19 cellular contexts compared by ENCODE assay signal in the genomic region with DNA sequence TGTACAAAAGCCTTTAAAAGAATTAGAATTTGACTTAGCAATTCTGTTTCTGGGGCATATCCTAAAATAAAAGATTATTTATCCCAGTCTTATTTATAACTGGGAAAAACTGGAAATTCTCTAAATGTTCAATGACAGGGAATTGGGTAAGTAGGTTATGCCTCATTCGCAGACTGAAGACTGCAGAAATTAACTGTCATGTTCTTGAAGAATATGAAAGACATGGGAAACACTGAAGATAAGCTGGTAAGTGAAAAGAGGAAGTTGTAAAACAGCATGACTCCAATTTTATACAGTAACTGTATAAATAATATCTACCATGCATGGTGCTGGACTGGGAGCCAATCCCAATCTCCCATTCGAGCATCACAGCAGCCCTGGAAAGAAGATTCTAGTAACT. TPM values are rescaled to one million over a fixed set of nuclear protein-coding genes. Genes with fewer than 3 reads are reported as not detected.
DNase-seq lines count a peak whose midpoint lies in the region; ATAC-seq, FAIRE-seq and TF ChIP-seq lines count a peak whose summit lies in the region.
"Had no signal": no experiment of that assay in that cellular context is flagged by ENCODE, and none has a peak within 500 bp of the region (broad histone marks: within the 10 kb centered on the region; RNA-seq: fewer than 3 reads in every experiment).

No MANE protein-coding gene starts in this region.

- TF ChIP-seq POLR2A in HepG2 (IDR thresholded peaks at IDR 0.05; ENCODE audit: insufficient read depth in 1 of 2, low read depth in 2 of 2, low read length in 2 of 2) (no peak), right lobe of liver (IDR thresholded peaks at IDR 0.05) (no peak), esophagus squamous epithelium (IDR thresholded peaks at IDR 0.05) (no peak)

- no TSS peak for BruUV-seq in HepG2 (replicated peaks; lab: Mats Ljungman, UMichigan)
- no TSS peak for BruUV-seq in OCI-LY7 (replicated peaks; lab: Mats Ljungman, UMichigan)

- no peak for TF ChIP-seq CTCF in HepG2 (CRISPR knock-in tag; IDR thresholded peaks at IDR 0.05)
- TF ChIP-seq CTCF in right lobe of liver (IDR thresholded peaks at IDR 0.05), result no peak
- no peak for TF ChIP-seq CTCF in OCI-LY7 (conservative IDR thresholded peaks at IDR 0.05; ENCODE audit: low read length)
- TF ChIP-seq CTCF in endothelial cell (IDR thresholded peaks at IDR 0.05; ENCODE audit: unreplicated experiment), result no peak
- TF ChIP-seq CTCF in esophagus squamous epithelium (IDR thresholded peaks at IDR 0.05), result no peak
- no peak for TF ChIP-seq CTCF in BE2C (IDR thresholded peaks at IDR 0.05; ENCODE audit: low read depth, low read length)

- 91% methylated on average over 2 of the region's 2 CpGs for WGBS in HepG2 (ENCODE audit: low lambda C conversion rate)
- whole genome bisulfite sequencing in right lobe of liver (ENCODE audit: insufficient coverage, low coverage, low lambda C conversion rate, missing lambda C conversion rate), result 24% methylated on average over 2 of the region's 2 CpGs
- WGBS in esophagus squamous epithelium, 2 donors, result 58 to 65% methylated on average over 2 of the region's 2 CpGs

- H4K20me1 ChIP-seq in HepG2 (ENCODE audit: insufficient read depth, low read length) (no peaks in the 10 kb centered on the region), OCI-LY7 (ENCODE audit: insufficient read depth, low read length) (no peaks in the 10 kb centered on the region)

- intact Hi-C loops in HepG2 (cut with micrococcal nuclease; ENCODE audit: unreplicated experiment) (loop anchor here (5.0 to 10.0 kb wide), 2 partner anchors 33 to 54 kb away; a partner anchor contains a TSS), right lobe of liver (cut with DNase I) (no loop called here), OCI-LY7 (cut with micrococcal nuclease; ENCODE audit: unreplicated experiment) (no loop called here), esophagus squamous epithelium (cut with DNase I) (no loop called here)

- H3K27ac ChIP-seq in HepG2 (ENCODE audit: extremely low read length, insufficient read depth, low read length) (peak overlapping the region; percentile 55), right lobe of liver (no peak overlapping the region), OCI-LY7 (ENCODE audit: low read depth, low read length, poor library complexity, severe bottlenecking) (no peak overlapping the region), esophagus squamous epithelium (peak overlapping the region in 2 of 4 donors; percentile 81 to 83)

- ATAC-seq in HepG2 (no peak), right lobe of liver (no peak), GM21515 (IDR thresholded peaks at IDR 0.05; ENCODE audit: unreplicated experiment) (no peak)
- ATAC-seq: activated CD8-positive, alpha-beta T cell treated with anti-CD3 and anti-CD28 coated beads for 36 hours; activated T-helper 17 cell treated with anti-CD3 and anti-CD28 coated beads, Interleukin-2, amount 50 U/mL, for 72 hours had no signal

- in situ Hi-C loops in HepG2 (cut with HindIII; ENCODE audit: extremely low pct_ligation_motif_present, low pct_unique_long_range_greater_than_20kb), result no loop called here

- no peak overlapping the region for H3K4me3 Mint-ChIP-seq in endothelial cell (ENCODE audit: unreplicated experiment)
- H3K4me3 Mint-ChIP-seq: activated CD8-positive, alpha-beta T cell treated with anti-CD3 and anti-CD28 coated beads for 36 hours; activated T-helper 17 cell treated with anti-CD3 and anti-CD28 coated beads, Interleukin-2, amount 50 U/mL, for 72 hours; IgD-negative memory B cell; nephron progenitor cell had no signal

- peak overlapping the region; percentile 50; the same call in 1 of the 2 replicates for H3K9ac ChIP-seq in HepG2 (ENCODE audit: insufficient read depth, low read depth, low read length)

- H3K4me1 ChIP-seq in HepG2 (ENCODE audit: insufficient read depth, low read length) (peaks cover 59% of the 10 kb centered on the region), right lobe of liver (no peaks in the 10 kb centered on the region), OCI-LY7 (ENCODE audit: insufficient read depth, low read length, poor library complexity, severe bottlenecking) (peaks cover 3% of the 10 kb centered on the region), esophagus squamous epithelium (peaks cover 19 to 60% (median 21%) of the 10 kb centered on the region in 3 donors), BE2C (peaks cover 20% of the 10 kb centered on the region)

- POLR2A ChIA-PET in HepG2 (lab: Yijun Ruan, JAX), result interaction anchor here (0.7 to 2.6 kb wide), 8 partner anchors 12 to 110 kb away, joined by 3 to 23 read pairs (median 4); no protein-coding TSS in a partner anchor
- POLR2A ChIA-PET in OCI-LY7 (lab: Charles Lee), result no interaction called here

- H3K9me3 ChIP-seq in HepG2 (ENCODE audit: low read length) (no peaks in the 10 kb centered on the region), right lobe of liver (no peaks in the 10 kb centered on the region), OCI-LY7 (ENCODE audit: low read length) (no peaks in the 10 kb centered on the region), esophagus squamous epithelium (no peaks in the 10 kb centered on the region), BE2C (no peaks in the 10 kb centered on the region)

- FAIRE-seq in HepG2 (lab: Jason Lieb, UNC), result no peak
- FAIRE-seq: frontal cortex had no signal

- H3K27ac Mint-ChIP-seq in endothelial cell (ENCODE audit: unreplicated experiment), result peak overlapping the region; percentile 97
- H3K27ac Mint-ChIP-seq: activated CD8-positive, alpha-beta T cell treated with anti-CD3 and anti-CD28 coated beads for 36 hours; activated T-helper 17 cell treated with anti-CD3 and anti-CD28 coated beads, Interleukin-2, amount 50 U/mL, for 72 hours; IgD-negative memory B cell had no signal

- CTCF ChIA-PET in HepG2 (lab: Yijun Ruan, JAX; ENCODE audit: low intra/inter-chr PET ratio, low total read pairs) (no interaction called here), OCI-LY7 (lab: Charles Lee; ENCODE audit: unreplicated experiment) (no interaction called here)

- no peak for TF ChIP-seq RAD21 in HepG2 (CRISPR knock-in tag; IDR thresholded peaks at IDR 0.05)

- peaks cover 3% of the 10 kb centered on the region for H3K36me3 Mint-ChIP-seq in endothelial cell (ENCODE audit: low read depth, unreplicated experiment)
- H3K36me3 Mint-ChIP-seq: IgD-negative memory B cell had no signal

- no peak for TF ChIP-seq EP300 in HepG2 (IDR thresholded peaks at IDR 0.05; ENCODE audit: low read depth in 2 of 2, low read length in 2 of 2)
- TF ChIP-seq EP300 in HepG2 (CRISPR knock-in tag; IDR thresholded peaks at IDR 0.05; ENCODE audit: borderline replicate concordance), result no peak

- no peak for DNase-seq in HepG2 (ENCODE audit: low spot score)
- no peak for DNase-seq in right lobe of liver
- DNase-seq in OCI-LY7 (ENCODE audit: low spot score), result peak; percentile 11
- no peak for DNase-seq in endothelial cell (ENCODE audit: low spot score)
- DNase-seq in esophagus squamous epithelium (lab: John Stamatoyannopoulos, UW), result no peak
- DNase-seq in BE2C, result no peak
- DNase-seq in H7, result no peak
- DNase-seq: activated CD8-positive, alpha-beta T cell treated with anti-CD3 and anti-CD28 coated beads for 36 hours; cerebellar nuclear complex; NCI-H1694 treated with DMSO at 0.1 percent for 48 hours; NCI-H524; substantia nigra; T-helper 9 cell had no signal

- H3K4me3 ChIP-seq in HepG2 (replicated peaks in 1 of 3; ENCODE audit: insufficient read depth in 1 of 3, low read depth in 2 of 3, low read length in 3 of 3) (peak overlapping the region in 1 of 3 experiments; percentile 57; a peak in 1 of 6 replicates), right lobe of liver (no peak overlapping the region), OCI-LY7 (ENCODE audit: low read depth, low read length, poor library complexity, severe bottlenecking) (no peak overlapping the region), esophagus squamous epithelium (no peak overlapping the region), BE2C (ENCODE audit: low read depth, low read length) (no peak overlapping the region), H7 (ENCODE audit: insufficient read depth, low read depth, low read length) (no peak overlapping the region)
- H3K4me3 ChIP-seq: lung had no signal

- H3K27me3 ChIP-seq in HepG2 (ENCODE audit: control insufficient read depth in 1 of 2, insufficient read depth in 2 of 2, low read length in 2 of 2) (no peaks in the 10 kb centered on the region), right lobe of liver (no peaks in the 10 kb centered on the region), esophagus squamous epithelium (peaks cover 0 to 28% (median 0%) of the 10 kb centered on the region in 4 donors), BE2C (no peaks in the 10 kb centered on the region), H7 (ENCODE audit: control insufficient read depth, insufficient read depth, low read length) (no peaks in the 10 kb centered on the region)

- no peaks in the 10 kb centered on the region for H3K9me3 Mint-ChIP-seq in endothelial cell (ENCODE audit: unreplicated experiment)
- H3K9me3 Mint-ChIP-seq: activated CD8-positive, alpha-beta T cell treated with anti-CD3 and anti-CD28 coated beads for 36 hours; activated T-helper 17 cell treated with anti-CD3 and anti-CD28 coated beads, Interleukin-2, amount 50 U/mL, for 72 hours; IgD-negative memory B cell; nephron progenitor cell had no signal

- peaks cover 4% of the 10 kb centered on the region for H3K27me3 Mint-ChIP-seq in endothelial cell (ENCODE audit: unreplicated experiment)
- H3K27me3 Mint-ChIP-seq: activated CD8-positive, alpha-beta T cell treated with anti-CD3 and anti-CD28 coated beads for 36 hours had no signal

- H3K79me2 ChIP-seq in HepG2 (ENCODE audit: insufficient read depth, low read length) (no peaks in the 10 kb centered on the region), OCI-LY7 (ENCODE audit: insufficient read depth, low read depth, low read length) (no peaks in the 10 kb centered on the region)

- peak overlapping the region; percentile 58 for H3K4me2 ChIP-seq in HepG2 (ENCODE audit: low read depth, low read length)
- H3K4me2 ChIP-seq in OCI-LY7 (ENCODE audit: low read length), result no peak overlapping the region

- H3K36me3 ChIP-seq in HepG2 (replicated peaks in 1 of 2; ENCODE audit: control insufficient read depth in 1 of 2, insufficient read depth in 2 of 2, low read length in 2 of 2), result no peaks in the 10 kb centered on the region
- H3K36me3 ChIP-seq in right lobe of liver, result no peaks in the 10 kb centered on the region
- H3K36me3 ChIP-seq in OCI-LY7 (ENCODE audit: insufficient read depth, low read length), result no peaks in the 10 kb centered on the region
- H3K36me3 ChIP-seq in esophagus squamous epithelium, result no peaks in the 10 kb centered on the region
- H3K36me3 ChIP-seq in BE2C, result no peaks in the 10 kb centered on the region
- no peaks in the 10 kb centered on the region for H3K36me3 ChIP-seq in H7 (replicated peaks; ENCODE audit: control insufficient read depth, insufficient read depth, low read length)

- H3K4me1 Mint-ChIP-seq in endothelial cell (ENCODE audit: unreplicated experiment), result peaks cover 54% of the 10 kb centered on the region

- H3K9me2 ChIP-seq in OCI-LY7 (ENCODE audit: insufficient read depth, low read length), result no peaks in the 10 kb centered on the region

- H2AFZ ChIP-seq in HepG2 (ENCODE audit: low read length), result no peak overlapping the region
- H2AFZ ChIP-seq in OCI-LY7 (ENCODE audit: low read length), result no peak overlapping the region

RNA-seq across cellular contexts. Expression of a gene that starts 50.6 kb away (rescaled TPM):
- total RNA-seq in HepG2 (2016; rRNA removed; fragmentation: Illumina TruSeq; extraction: Trizol), result 54.3 and 125 TPM in 2 replicates
- 17.1 and 18.0 TPM in 2 replicates for total RNA-seq in HepG2 (2016; cell fraction: cytosol; rRNA removed; fragmentation: Illumina TruSeq; extraction: Trizol; ENCODE audit: low read depth)
- total RNA-seq in HepG2 (2016; cell fraction: insoluble cytoplasmic fraction; rRNA removed; fragmentation: Illumina TruSeq; extraction: Trizol), result 44.3 and 121 TPM in 2 replicates
- total RNA-seq in HepG2 (2016; cell fraction: membrane; rRNA removed; fragmentation: Illumina TruSeq; extraction: Trizol), result 38.1 and 44.0 TPM in 2 replicates
- 146 and 160 TPM in 2 replicates for total RNA-seq in HepG2 (2016; cell fraction: nucleus; rRNA removed; fragmentation: Illumina TruSeq; extraction: Trizol)
- polyA plus RNA-seq in HepG2 (2011; rRNA removed), result 315 and 423 TPM in 2 replicates
- polyA plus RNA-seq in HepG2 (2011; cell fraction: cytosol; rRNA removed), result 201 and 410 TPM in 2 replicates
- 305 and 663 TPM in 2 replicates for polyA plus RNA-seq in HepG2 (2011; cell fraction: nucleus; rRNA removed)
- polyA plus RNA-seq in HepG2 (2012), result 253 and 372 TPM in 2 replicates
- polyA plus RNA-seq in HepG2 (2016; cell fraction: cytosol; fragmentation: Illumina TruSeq; extraction: Trizol; ENCODE audit: low read depth), result 10.8 and 11.3 TPM in 2 replicates
- 47.5 and 58.0 TPM in 2 replicates for polyA plus RNA-seq in HepG2 (2016; cell fraction: insoluble cytoplasmic fraction; fragmentation: Illumina TruSeq; extraction: Trizol; ENCODE audit: low read depth)
- polyA plus RNA-seq in HepG2 (2016; cell fraction: membrane; fragmentation: Illumina TruSeq; extraction: Trizol; ENCODE audit: low read depth), result 20.7 and 24.0 TPM in 2 replicates
- polyA plus RNA-seq in HepG2 (2016; cell fraction: nucleus; fragmentation: Illumina TruSeq; extraction: Trizol; ENCODE audit: insufficient read depth, low read depth), result 232 and 245 TPM in 2 replicates
- 61.9 and 1,182 TPM in 2 replicates for polyA minus RNA-seq in HepG2 (2011; rRNA and poly(A)+ RNA removed; ENCODE audit: low replicate concordance)
- polyA minus RNA-seq in HepG2 (2011; cell fraction: cytosol; rRNA and poly(A)+ RNA removed), result 204 and 374 TPM in 2 replicates
- polyA minus RNA-seq in HepG2 (2011; cell fraction: nucleus; rRNA and poly(A)+ RNA removed), result 146 and 207 TPM in 2 replicates
- 10 to 100 TPM in 1 of 6 experiments, 1 to 10 TPM in 4, under 1 TPM in 1; 0.74 to 34.3 (median 5.8) TPM for total RNA-seq in right lobe of liver
- total RNA-seq in OCI-LY7 (2014; rRNA removed; shearing (Covaris generic)), result 45.7 and 66.6 TPM in 2 replicates
- 78.9 and 93.4 TPM in 2 replicates for total RNA-seq in OCI-LY7 (2022)
- total RNA-seq in endothelial cell (ENCODE audit: unreplicated experiment), result 511 TPM
- 100 to 1,000 TPM; 238 to 883 (median 448) TPM for total RNA-seq in esophagus squamous epithelium
- polyA plus RNA-seq in BE2C (2012; ENCODE audit: insufficient read depth, insufficient read length, low read depth), result 40.9 TPM
- 90.9 and 93.7 TPM in 2 replicates for total RNA-seq in H7 (2014; rRNA removed; shearing (Covaris generic))
